19 cellular contexts compared by ENCODE assay signal in the genomic region with DNA sequence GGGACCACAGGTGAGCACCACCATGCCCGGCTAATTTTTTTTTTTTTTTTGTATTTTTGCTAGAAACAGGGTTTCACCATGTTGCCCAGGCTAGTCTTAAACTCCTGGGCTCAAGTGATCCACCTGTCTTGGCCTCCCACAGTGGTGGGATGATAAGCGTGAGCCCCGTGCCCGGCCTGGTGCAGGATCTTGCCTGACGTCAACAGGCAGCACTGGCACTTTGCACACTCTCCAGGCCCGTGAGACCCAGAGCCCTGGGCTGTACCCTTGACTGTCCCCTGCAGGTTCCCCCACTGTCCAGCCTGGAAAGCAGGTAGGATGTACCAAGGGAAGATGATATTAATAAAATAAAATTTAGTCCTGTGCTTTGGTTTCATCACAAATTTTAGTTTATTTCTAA. TPM values are rescaled to one million over a fixed set of nuclear protein-coding genes. Genes with fewer than 3 reads are reported as not detected.
DNase-seq lines count a peak whose midpoint lies in the region; ATAC-seq, FAIRE-seq and TF ChIP-seq lines count a peak whose summit lies in the region.
"Had no signal": no experiment of that assay in that cellular context is flagged by ENCODE, and none has a peak within 500 bp of the region (broad histone marks: within the 10 kb centered on the region; RNA-seq: fewer than 3 reads in every experiment).

No MANE protein-coding gene starts in this region.

- H3K27me3 ChIP-seq in HepG2 (ENCODE audit: control insufficient read depth in 1 of 2, insufficient read depth in 2 of 2, low read length in 2 of 2) (peaks cover 2 to 24% of the 10 kb centered on the region in 2 experiments), upper lobe of right lung (peaks cover 9% of the 10 kb centered on the region)
- H3K27me3 ChIP-seq: SJCRH30 had no signal

- H3K27ac ChIP-seq in HepG2 (ENCODE audit: extremely low read length, insufficient read depth, low read length) = no peak overlapping the region
- H3K27ac ChIP-seq in upper lobe of right lung = no peak overlapping the region
- H3K27ac ChIP-seq: PC-9, SJCRH30 had no signal

- no peak for TF ChIP-seq POLR2A in HepG2 (IDR thresholded peaks at IDR 0.05; ENCODE audit: insufficient read depth in 1 of 2, low read depth in 2 of 2, low read length in 2 of 2)

- TF ChIP-seq EP300 in HepG2 (IDR thresholded peaks at IDR 0.05; ENCODE audit: low read depth in 2 of 2, low read length in 2 of 2) (no peak), HepG2 (CRISPR knock-in tag; IDR thresholded peaks at IDR 0.05; ENCODE audit: borderline replicate concordance) (no peak)

- ATAC-seq in HepG2 = peak; percentile 19; the same call in 2 of the 3 replicates
- peak; percentile 18 for ATAC-seq in upper lobe of right lung
- no peak for ATAC-seq in HG02588 (IDR thresholded peaks at IDR 0.05; ENCODE audit: unreplicated experiment)
- no peak for ATAC-seq in GM21825 (IDR thresholded peaks at IDR 0.05; ENCODE audit: unreplicated experiment)
- ATAC-seq: GM12878, HCT116 had no signal

- H3K79me2 ChIP-seq in HepG2 (ENCODE audit: insufficient read depth, low read length) = no peaks in the 10 kb centered on the region

- H4K20me1 ChIP-seq in HepG2 (ENCODE audit: insufficient read depth, low read length) = no peaks in the 10 kb centered on the region

- DNase-seq in NCI-H345 (lab: John Stamatoyannopoulos, UW) (peak; percentile 8), NCI-H345 treated with DMSO at 0.1 percent for 48 hours (lab: John Stamatoyannopoulos, UW; ENCODE audit: unreplicated experiment) (no peak), NCI-H774 (lab: John Stamatoyannopoulos, UW) (peak; percentile 25), HepG2 (ENCODE audit: low spot score) (no peak), upper lobe of right lung (no peak), NCI-H1694 (lab: John Stamatoyannopoulos, UW) (no peak)
- DNase-seq: 8988T, EL, KG1, NCI-H1417 treated with DMSO at 0.1 percent for 48 hours, NCI-H446, NCI-H526 treated with DMSO at 0.1 percent for 48 hours, PC-9, SJCRH30 had no signal

- CTCF ChIA-PET in HepG2 (lab: Yijun Ruan, JAX; ENCODE audit: low intra/inter-chr PET ratio, low total read pairs) = no interaction called here

- no TSS peak for BruUV-seq in HepG2 (replicated peaks; lab: Mats Ljungman, UMichigan)

- peaks cover 84% of the 10 kb centered on the region for H3K4me1 ChIP-seq in HepG2 (ENCODE audit: insufficient read depth, low read length)
- H3K4me1 ChIP-seq in upper lobe of right lung = no peaks in the 10 kb centered on the region
- H3K4me1 ChIP-seq: SJCRH30 had no signal

- in situ Hi-C loops in HepG2 (cut with HindIII; ENCODE audit: extremely low pct_ligation_motif_present, low pct_unique_long_range_greater_than_20kb) = no loop called here

- H2AFZ ChIP-seq in HepG2 (ENCODE audit: low read length) = no peak overlapping the region
- H2AFZ ChIP-seq: GM23338, PC-9 had no signal

- TF ChIP-seq CTCF in HepG2 (CRISPR knock-in tag; IDR thresholded peaks at IDR 0.05) (no peak), upper lobe of right lung (IDR thresholded peaks at IDR 0.05) (no peak)

- FAIRE-seq in HepG2 (lab: Jason Lieb, UNC) = no peak
- FAIRE-seq: GM12878 had no signal

- H3K9me3 ChIP-seq in HepG2 (ENCODE audit: low read length) (no peaks in the 10 kb centered on the region), upper lobe of right lung (no peaks in the 10 kb centered on the region)
- H3K9me3 ChIP-seq: SJCRH30 had no signal

- H3K9ac ChIP-seq in HepG2 (ENCODE audit: insufficient read depth, low read depth, low read length) = no peak overlapping the region

- no peak for TF ChIP-seq RAD21 in HepG2 (CRISPR knock-in tag; IDR thresholded peaks at IDR 0.05)

- intact Hi-C loops in HepG2 (cut with micrococcal nuclease; ENCODE audit: unreplicated experiment) = no loop called here
- intact Hi-C loops in upper lobe of right lung (cut with DNase I) = loop anchor here (10.0 kb wide), 1 partner anchor 73 kb away; no protein-coding TSS in a partner anchor

- H3K4me2 ChIP-seq in HepG2 (ENCODE audit: low read depth, low read length) = peak overlapping the region; percentile 29; the same call in 1 of the 2 replicates
- H3K4me2 ChIP-seq: GM23338, PC-9 had no signal

- WGBS in HepG2 (ENCODE audit: low lambda C conversion rate) = 7% methylated on average over 6 of the region's 6 CpGs

- H3K36me3 ChIP-seq in HepG2 (replicated peaks in 1 of 2; ENCODE audit: control insufficient read depth in 1 of 2, insufficient read depth in 2 of 2, low read length in 2 of 2) (no peaks in the 10 kb centered on the region), upper lobe of right lung (no peaks in the 10 kb centered on the region)
- H3K36me3 ChIP-seq: SJCRH30 had no signal

- H3K4me3 ChIP-seq in HepG2 (replicated peaks in 1 of 3; ENCODE audit: insufficient read depth in 1 of 3, low read depth in 2 of 3, low read length in 3 of 3) = peak overlapping the region in 1 of 3 experiments; percentile 1; a peak in 2 of 6 replicates
- H3K4me3 ChIP-seq in upper lobe of right lung = no peak overlapping the region
- H3K4me3 ChIP-seq: GM12878, GM23338, PC-9, SJCRH30 had no signal

- POLR2A ChIA-PET in HepG2 (lab: Yijun Ruan, JAX) = interaction anchor here (1.3 to 1.5 kb wide), 2 partner anchors 22 to 288 kb away, joined by 3 to 4 read pairs; a partner anchor contains a TSS

RNA-seq across cellular contexts. Expression of a gene that starts 29.1 kb away (rescaled TPM):
- 0.15 and 0.58 TPM in 2 replicates for total RNA-seq in HepG2 (2016; rRNA removed; fragmentation: Illumina TruSeq; extraction: Trizol)
- 0.20 and 0.35 TPM in 2 replicates for total RNA-seq in HepG2 (2016; cell fraction: cytosol; rRNA removed; fragmentation: Illumina TruSeq; extraction: Trizol; ENCODE audit: low read depth)
- 0.19 TPM in 2 replicates for total RNA-seq in HepG2 (2016; cell fraction: insoluble cytoplasmic fraction; rRNA removed; fragmentation: Illumina TruSeq; extraction: Trizol)
- total RNA-seq in HepG2 (2016; cell fraction: membrane; rRNA removed; fragmentation: Illumina TruSeq; extraction: Trizol) = 1.1 and 1.4 TPM in 2 replicates
- total RNA-seq in HepG2 (2016; cell fraction: nucleus; rRNA removed; fragmentation: Illumina TruSeq; extraction: Trizol) = 0.47 and 0.56 TPM in 2 replicates
- 1.1 TPM in 2 replicates for polyA plus RNA-seq in HepG2 (2011; rRNA removed)
- polyA plus RNA-seq in HepG2 (2011; cell fraction: cytosol; rRNA removed) = 0.99 and 1.7 TPM in 2 replicates
- polyA plus RNA-seq in HepG2 (2011; cell fraction: nucleus; rRNA removed) = 2.5 and 4.2 TPM in 2 replicates
- 1.6 and 3.8 TPM in 2 replicates for polyA plus RNA-seq in HepG2 (2012)
- 1.3 and 1.4 TPM in 2 replicates for polyA plus RNA-seq in HepG2 (2016; cell fraction: cytosol; fragmentation: Illumina TruSeq; extraction: Trizol; ENCODE audit: low read depth)
- 1.1 and 1.4 TPM in 2 replicates for polyA plus RNA-seq in HepG2 (2016; cell fraction: insoluble cytoplasmic fraction; fragmentation: Illumina TruSeq; extraction: Trizol; ENCODE audit: low read depth)
- 2.9 and 3.6 TPM in 2 replicates for polyA plus RNA-seq in HepG2 (2016; cell fraction: membrane; fragmentation: Illumina TruSeq; extraction: Trizol; ENCODE audit: low read depth)
- polyA plus RNA-seq in HepG2 (2016; cell fraction: nucleus; fragmentation: Illumina TruSeq; extraction: Trizol; ENCODE audit: insufficient read depth, low read depth) = 2.0 and 2.3 TPM in 2 replicates
- polyA minus RNA-seq in HepG2 (2011; rRNA and poly(A)+ RNA removed; ENCODE audit: low replicate concordance) = 0.78 and 0.84 TPM in 2 replicates
- polyA minus RNA-seq in HepG2 (2011; cell fraction: cytosol; rRNA and poly(A)+ RNA removed) = 0.30 and 0.79 TPM in 2 replicates
- 0.37 and 0.39 TPM in 2 replicates for polyA minus RNA-seq in HepG2 (2011; cell fraction: nucleus; rRNA and poly(A)+ RNA removed)
- total RNA-seq in upper lobe of right lung = 3.0 TPM
- total RNA-seq: SJCRH30 had no signal

RNA-seq across cellular contexts. Expression of a gene that starts 44.3 kb away (rescaled TPM):
- 16.2 and 21.5 TPM in 2 replicates for total RNA-seq in HepG2 (2016; rRNA removed; fragmentation: Illumina TruSeq; extraction: Trizol)
- 8.1 and 8.5 TPM in 2 replicates for total RNA-seq in HepG2 (2016; cell fraction: cytosol; rRNA removed; fragmentation: Illumina TruSeq; extraction: Trizol; ENCODE audit: low read depth)
- total RNA-seq in HepG2 (2016; cell fraction: insoluble cytoplasmic fraction; rRNA removed; fragmentation: Illumina TruSeq; extraction: Trizol) = 14.1 and 20.1 TPM in 2 replicates
- 15.9 and 17.7 TPM in 2 replicates for total RNA-seq in HepG2 (2016; cell fraction: membrane; rRNA removed; fragmentation: Illumina TruSeq; extraction: Trizol)
- 12.3 and 17.7 TPM in 2 replicates for total RNA-seq in HepG2 (2016; cell fraction: nucleus; rRNA removed; fragmentation: Illumina TruSeq; extraction: Trizol)
- polyA plus RNA-seq in HepG2 (2011; rRNA removed) = 28.9 and 36.8 TPM in 2 replicates
- polyA plus RNA-seq in HepG2 (2011; cell fraction: cytosol; rRNA removed) = 15.8 and 28.0 TPM in 2 replicates
- polyA plus RNA-seq in HepG2 (2011; cell fraction: nucleus; rRNA removed) = 241 and 327 TPM in 2 replicates
- 19.6 and 35.2 TPM in 2 replicates for polyA plus RNA-seq in HepG2 (2012)
- 10.4 and 11.2 TPM in 2 replicates for polyA plus RNA-seq in HepG2 (2016; cell fraction: cytosol; fragmentation: Illumina TruSeq; extraction: Trizol; ENCODE audit: low read depth)
- polyA plus RNA-seq in HepG2 (2016; cell fraction: insoluble cytoplasmic fraction; fragmentation: Illumina TruSeq; extraction: Trizol; ENCODE audit: low read depth) = 19.9 and 22.8 TPM in 2 replicates
- polyA plus RNA-seq in HepG2 (2016; cell fraction: membrane; fragmentation: Illumina TruSeq; extraction: Trizol; ENCODE audit: low read depth) = 15.2 and 16.9 TPM in 2 replicates
- polyA plus RNA-seq in HepG2 (2016; cell fraction: nucleus; fragmentation: Illumina TruSeq; extraction: Trizol; ENCODE audit: insufficient read depth, low read depth) = 56.6 and 60.9 TPM in 2 replicates
- polyA minus RNA-seq in HepG2 (2011; rRNA and poly(A)+ RNA removed; ENCODE audit: low replicate concordance) = 22.4 and 30.1 TPM in 2 replicates
- polyA minus RNA-seq in HepG2 (2011; cell fraction: cytosol; rRNA and poly(A)+ RNA removed) = 9.7 and 11.7 TPM in 2 replicates
- 14.4 and 18.2 TPM in 2 replicates for polyA minus RNA-seq in HepG2 (2011; cell fraction: nucleus; rRNA and poly(A)+ RNA removed)
- total RNA-seq in upper lobe of right lung = 36.5 TPM

RNA-seq across cellular contexts. Expression of a gene that starts 51.7 kb away (rescaled TPM):
- 0.11 TPM in 1 of 2 replicates, not detected in the other for total RNA-seq in HepG2 (2016; rRNA removed; fragmentation: Illumina TruSeq; extraction: Trizol)
- not detected in 2 replicates for total RNA-seq in HepG2 (2016; cell fraction: cytosol; rRNA removed; fragmentation: Illumina TruSeq; extraction: Trizol; ENCODE audit: low read depth)
- 0.17 TPM in 1 of 2 replicates, not detected in the other for total RNA-seq in HepG2 (2016; cell fraction: insoluble cytoplasmic fraction; rRNA removed; fragmentation: Illumina TruSeq; extraction: Trizol)
- not detected in 2 replicates for total RNA-seq in HepG2 (2016; cell fraction: membrane; rRNA removed; fragmentation: Illumina TruSeq; extraction: Trizol)
- total RNA-seq in HepG2 (2016; cell fraction: nucleus; rRNA removed; fragmentation: Illumina TruSeq; extraction: Trizol) = 0.12 and 0.28 TPM in 2 replicates
- polyA plus RNA-seq in HepG2 (2011; rRNA removed) = 0.12 and 0.31 TPM in 2 replicates
- 0.05 and 0.09 TPM in 2 replicates for polyA plus RNA-seq in HepG2 (2011; cell fraction: cytosol; rRNA removed)
- polyA plus RNA-seq in HepG2 (2011; cell fraction: nucleus; rRNA removed) = 0.47 and 1.1 TPM in 2 replicates
- polyA plus RNA-seq in HepG2 (2012) = 0.29 and 0.46 TPM in 2 replicates
- polyA plus RNA-seq in HepG2 (2016; cell fraction: cytosol; fragmentation: Illumina TruSeq; extraction: Trizol; ENCODE audit: low read depth) = not detected in 2 replicates
- polyA plus RNA-seq in HepG2 (2016; cell fraction: insoluble cytoplasmic fraction; fragmentation: Illumina TruSeq; extraction: Trizol; ENCODE audit: low read depth) = not detected in 2 replicates
- polyA plus RNA-seq in HepG2 (2016; cell fraction: membrane; fragmentation: Illumina TruSeq; extraction: Trizol; ENCODE audit: low read depth) = 0.08 TPM in 1 of 2 replicates, not detected in the other
- polyA plus RNA-seq in HepG2 (2016; cell fraction: nucleus; fragmentation: Illumina TruSeq; extraction: Trizol; ENCODE audit: insufficient read depth, low read depth) = not detected in 2 replicates
- not detected in 2 replicates for polyA minus RNA-seq in HepG2 (2011; rRNA and poly(A)+ RNA removed; ENCODE audit: low replicate concordance)
- not detected in 2 replicates for polyA minus RNA-seq in HepG2 (2011; cell fraction: cytosol; rRNA and poly(A)+ RNA removed)
- 0.39 TPM in 1 of 2 replicates, not detected in the other for polyA minus RNA-seq in HepG2 (2011; cell fraction: nucleus; rRNA and poly(A)+ RNA removed)
- total RNA-seq in upper lobe of right lung = 1.2 TPM
- total RNA-seq: GM12878, PC-9, SJCRH30 had no signal

RNA-seq across cellular contexts. Expression of a gene that starts 56.2 kb away (rescaled TPM):
- total RNA-seq in HepG2 (2016; rRNA removed; fragmentation: Illumina TruSeq; extraction: Trizol) (not detected in 2 replicates), upper lobe of right lung (2.3 TPM)
- total RNA-seq in HepG2 (2016; cell fraction: cytosol; rRNA removed; fragmentation: Illumina TruSeq; extraction: Trizol; ENCODE audit: low read depth) = not detected in 2 replicates
- not detected in 2 replicates for total RNA-seq in HepG2 (2016; cell fraction: insoluble cytoplasmic fraction; rRNA removed; fragmentation: Illumina TruSeq; extraction: Trizol)
- not detected in 2 replicates for total RNA-seq in HepG2 (2016; cell fraction: membrane; rRNA removed; fragmentation: Illumina TruSeq; extraction: Trizol)
- not detected in 2 replicates for total RNA-seq in HepG2 (2016; cell fraction: nucleus; rRNA removed; fragmentation: Illumina TruSeq; extraction: Trizol)
- polyA plus RNA-seq in HepG2 (2011; rRNA removed) = not detected in 2 replicates
- not detected in 2 replicates for polyA plus RNA-seq in HepG2 (2011; cell fraction: cytosol; rRNA removed)
- not detected in 2 replicates for polyA plus RNA-seq in HepG2 (2011; cell fraction: nucleus; rRNA removed)
- not detected in 2 replicates for polyA plus RNA-seq in HepG2 (2012)
- not detected in 2 replicates for polyA plus RNA-seq in HepG2 (2016; cell fraction: cytosol; fragmentation: Illumina TruSeq; extraction: Trizol; ENCODE audit: low read depth)
- not detected in 2 replicates for polyA plus RNA-seq in HepG2 (2016; cell fraction: insoluble cytoplasmic fraction; fragmentation: Illumina TruSeq; extraction: Trizol; ENCODE audit: low read depth)
- polyA plus RNA-seq in HepG2 (2016; cell fraction: membrane; fragmentation: Illumina TruSeq; extraction: Trizol; ENCODE audit: low read depth) = not detected in 2 replicates
- polyA plus RNA-seq in HepG2 (2016; cell fraction: nucleus; fragmentation: Illumina TruSeq; extraction: Trizol; ENCODE audit: insufficient read depth, low read depth) = not detected in 2 replicates
- polyA minus RNA-seq in HepG2 (2011; rRNA and poly(A)+ RNA removed; ENCODE audit: low replicate concordance) = not detected in 2 replicates
- polyA minus RNA-seq in HepG2 (2011; cell fraction: cytosol; rRNA and poly(A)+ RNA removed) = not detected in 2 replicates
- not detected in 2 replicates for polyA minus RNA-seq in HepG2 (2011; cell fraction: nucleus; rRNA and poly(A)+ RNA removed)
- total RNA-seq: GM12878, GM23338, PC-9 had no signal
- polyA plus RNA-seq: GM23338 had no signal

RNA-seq across cellular contexts. Expression of a gene that starts 59.3 kb away (rescaled TPM):
- total RNA-seq in HepG2 (2016; rRNA removed; fragmentation: Illumina TruSeq; extraction: Trizol) = 12.5 and 19.0 TPM in 2 replicates
- total RNA-seq in HepG2 (2016; cell fraction: cytosol; rRNA removed; fragmentation: Illumina TruSeq; extraction: Trizol; ENCODE audit: low read depth) = 2.8 and 3.8 TPM in 2 replicates
- total RNA-seq in HepG2 (2016; cell fraction: insoluble cytoplasmic fraction; rRNA removed; fragmentation: Illumina TruSeq; extraction: Trizol) = 9.4 and 19.8 TPM in 2 replicates
- 6.0 and 7.6 TPM in 2 replicates for total RNA-seq in HepG2 (2016; cell fraction: membrane; rRNA removed; fragmentation: Illumina TruSeq; extraction: Trizol)
- 18.8 and 19.9 TPM in 2 replicates for total RNA-seq in HepG2 (2016; cell fraction: nucleus; rRNA removed; fragmentation: Illumina TruSeq; extraction: Trizol)
- polyA plus RNA-seq in HepG2 (2011; rRNA removed) = 14.4 and 18.7 TPM in 2 replicates
- polyA plus RNA-seq in HepG2 (2011; cell fraction: cytosol; rRNA removed) = 10.0 and 18.1 TPM in 2 replicates
- 88.6 and 104 TPM in 2 replicates for polyA plus RNA-seq in HepG2 (2011; cell fraction: nucleus; rRNA removed)
- 10.9 and 17.7 TPM in 2 replicates for polyA plus RNA-seq in HepG2 (2012)
- polyA plus RNA-seq in HepG2 (2016; cell fraction: cytosol; fragmentation: Illumina TruSeq; extraction: Trizol; ENCODE audit: low read depth) = 3.5 and 4.0 TPM in 2 replicates
- polyA plus RNA-seq in HepG2 (2016; cell fraction: insoluble cytoplasmic fraction; fragmentation: Illumina TruSeq; extraction: Trizol; ENCODE audit: low read depth) = 9.5 and 12.3 TPM in 2 replicates
- polyA plus RNA-seq in HepG2 (2016; cell fraction: membrane; fragmentation: Illumina TruSeq; extraction: Trizol; ENCODE audit: low read depth) = 4.9 and 5.3 TPM in 2 replicates
- 54.2 and 57.7 TPM in 2 replicates for polyA plus RNA-seq in HepG2 (2016; cell fraction: nucleus; fragmentation: Illumina TruSeq; extraction: Trizol; ENCODE audit: insufficient read depth, low read depth)
- polyA minus RNA-seq in HepG2 (2011; rRNA and poly(A)+ RNA removed; ENCODE audit: low replicate concordance) = 9.7 and 16.7 TPM in 2 replicates
- 6.4 and 6.9 TPM in 2 replicates for polyA minus RNA-seq in HepG2 (2011; cell fraction: cytosol; rRNA and poly(A)+ RNA removed)
- polyA minus RNA-seq in HepG2 (2011; cell fraction: nucleus; rRNA and poly(A)+ RNA removed) = 7.5 and 7.7 TPM in 2 replicates
- total RNA-seq in upper lobe of right lung = 17.6 TPM

Comparison
In these comparisons a context has a peak if more than half of its experiments do, and no peak if none do; other contexts are left out.
1. DNase-seq: peak in NCI-H345 (single experiment) and NCI-H774 (single experiment); none in NCI-H345 treated with DMSO at 0.1 percent for 48 hours (single experiment), HepG2 (single experiment), upper lobe of right lung (single experiment) and NCI-H1694 (single experiment).
2. ATAC-seq: peak in HepG2 (single experiment) and upper lobe of right lung (single experiment); none in HG02588 (single experiment) and GM21825 (single experiment).